ENCODE assay signal across 25 cellular contexts in genomic region chr1:67764674-67765073, GRCh38.
"Had no signal": no experiment of that assay in that cellular context is flagged by ENCODE, and none has a peak within 500 bp of the region (broad histone marks: within the 10 kb centered on the region; RNA-seq: fewer than 3 reads in every experiment).

No MANE protein-coding gene starts in this region.

- H3K36me3 ChIP-seq: cardiac muscle cell, right lobe of liver, stomach, transverse colon, uterus had no signal

- H3K4me3 Mint-ChIP-seq: activated CD4-positive, alpha-beta T cell treated with anti-CD3 and anti-CD28 coated beads, Interleukin-2, amount 10 ng/mL, durations not matched to agents 7 days and 5 days; activated CD8-positive, alpha-beta memory T cell treated with anti-CD3 and anti-CD28 coated beads, Interleukin-2, amount 10 ng/mL, durations not matched to agents 7 days and 5 days; activated CD8-positive, alpha-beta T cell treated with anti-CD3 and anti-CD28 coated beads for 36 hours; activated naive CD4-positive, alpha-beta T cell treated with anti-CD3 and anti-CD28 coated beads, Interleukin-2, amount 10 ng/mL, durations not matched to agents 7 days and 5 days; nephron progenitor cell; stimulated activated memory B cell treated with anti-CD40 and anti-IgM and Interleukin-4, amounts not matched to agents 10 μg/mL and 1 μg/mL and 100 μg/mL, for 72 hours had no signal

- H3K27ac Mint-ChIP-seq: activated CD4-positive, alpha-beta T cell treated with anti-CD3 and anti-CD28 coated beads, Interleukin-2, amount 10 ng/mL, durations not matched to agents 7 days and 5 days; activated CD8-positive, alpha-beta memory T cell treated with anti-CD3 and anti-CD28 coated beads, Interleukin-2, amount 10 ng/mL, durations not matched to agents 7 days and 5 days; activated CD8-positive, alpha-beta T cell treated with anti-CD3 and anti-CD28 coated beads for 36 hours; activated naive CD4-positive, alpha-beta T cell treated with anti-CD3 and anti-CD28 coated beads, Interleukin-2, amount 10 ng/mL, durations not matched to agents 7 days and 5 days; nephron progenitor cell; stimulated activated memory B cell treated with anti-CD40 and anti-IgM and Interleukin-4, amounts not matched to agents 10 μg/mL and 1 μg/mL and 100 μg/mL, for 72 hours had no signal

- H3K4me3 ChIP-seq: body of pancreas, cardiac muscle cell, right lobe of liver, skin epidermis, stomach, suprapubic skin, transverse colon, uterus had no signal

- H3K36me3 Mint-ChIP-seq: activated CD8-positive, alpha-beta memory T cell treated with anti-CD3 and anti-CD28 coated beads, Interleukin-2, amount 10 ng/mL, durations not matched to agents 7 days and 5 days; activated naive CD4-positive, alpha-beta T cell treated with anti-CD3 and anti-CD28 coated beads, Interleukin-2, amount 10 ng/mL, durations not matched to agents 7 days and 5 days; stimulated activated memory B cell treated with anti-CD40 and anti-IgM and Interleukin-4, amounts not matched to agents 10 μg/mL and 1 μg/mL and 100 μg/mL, for 72 hours had no signal

- H3K9me3 ChIP-seq: body of pancreas, right lobe of liver, stomach, suprapubic skin, transverse colon, uterus had no signal

- H3K27ac ChIP-seq: body of pancreas, cardiac muscle cell, parathyroid adenoma, skin epidermis, suprapubic skin, uterus had no signal

- DNase-seq: activated CD4-positive, alpha-beta T cell treated with anti-CD3 and anti-CD28 coated beads, Interleukin-2, amount 10 ng/mL, durations not matched to agents 7 days and 5 days; activated CD4-positive, CD25-positive, alpha-beta regulatory T cell treated with anti-CD3 and anti-CD28 coated beads, Interleukin-2, amount 50 U/mL, for 72 hours; activated CD8-positive, alpha-beta memory T cell treated with anti-CD3 and anti-CD28 coated beads, Interleukin-2, amount 10 ng/mL, durations not matched to agents 7 days and 5 days; activated CD8-positive, alpha-beta T cell treated with anti-CD3 and anti-CD28 coated beads for 36 hours; activated effector memory CD4-positive, alpha-beta T cell treated with anti-CD3 and anti-CD28 coated beads, Interleukin-2, amount 50 U/mL, for 16 hours; activated naive CD4-positive, alpha-beta T cell treated with anti-CD3 and anti-CD28 coated beads, Interleukin-2, amount 10 ng/mL, durations not matched to agents 7 days and 5 days; activated T-cell treated with anti-CD3 and anti-CD28 coated beads for 4 hours; body of pancreas; cortex of kidney; erythroblast; foreskin melanocyte; hippocampal formation; left ventricle myocardium superior; mammary epithelial cell; nephron progenitor cell; right lobe of liver; stimulated activated CD4-positive, alpha-beta T cell treated with anti-CD3 and anti-CD28 coated beads, Interleukin-15, amount 100 ng/mL, for 24 hours; stomach; transverse colon; uterus had no signal

- H3K9me3 Mint-ChIP-seq: activated CD4-positive, alpha-beta T cell treated with anti-CD3 and anti-CD28 coated beads, Interleukin-2, amount 10 ng/mL, durations not matched to agents 7 days and 5 days; activated CD8-positive, alpha-beta T cell treated with anti-CD3 and anti-CD28 coated beads for 36 hours; activated naive CD4-positive, alpha-beta T cell treated with anti-CD3 and anti-CD28 coated beads, Interleukin-2, amount 10 ng/mL, durations not matched to agents 7 days and 5 days; nephron progenitor cell; stimulated activated memory B cell treated with anti-CD40 and anti-IgM and Interleukin-4, amounts not matched to agents 10 μg/mL and 1 μg/mL and 100 μg/mL, for 72 hours had no signal

- H2AFZ ChIP-seq: parathyroid adenoma had no signal

- H3K27me3 ChIP-seq: body of pancreas, cardiac muscle cell, right lobe of liver, stomach, suprapubic skin, transverse colon, uterus had no signal
